In the genomic region with DNA sequence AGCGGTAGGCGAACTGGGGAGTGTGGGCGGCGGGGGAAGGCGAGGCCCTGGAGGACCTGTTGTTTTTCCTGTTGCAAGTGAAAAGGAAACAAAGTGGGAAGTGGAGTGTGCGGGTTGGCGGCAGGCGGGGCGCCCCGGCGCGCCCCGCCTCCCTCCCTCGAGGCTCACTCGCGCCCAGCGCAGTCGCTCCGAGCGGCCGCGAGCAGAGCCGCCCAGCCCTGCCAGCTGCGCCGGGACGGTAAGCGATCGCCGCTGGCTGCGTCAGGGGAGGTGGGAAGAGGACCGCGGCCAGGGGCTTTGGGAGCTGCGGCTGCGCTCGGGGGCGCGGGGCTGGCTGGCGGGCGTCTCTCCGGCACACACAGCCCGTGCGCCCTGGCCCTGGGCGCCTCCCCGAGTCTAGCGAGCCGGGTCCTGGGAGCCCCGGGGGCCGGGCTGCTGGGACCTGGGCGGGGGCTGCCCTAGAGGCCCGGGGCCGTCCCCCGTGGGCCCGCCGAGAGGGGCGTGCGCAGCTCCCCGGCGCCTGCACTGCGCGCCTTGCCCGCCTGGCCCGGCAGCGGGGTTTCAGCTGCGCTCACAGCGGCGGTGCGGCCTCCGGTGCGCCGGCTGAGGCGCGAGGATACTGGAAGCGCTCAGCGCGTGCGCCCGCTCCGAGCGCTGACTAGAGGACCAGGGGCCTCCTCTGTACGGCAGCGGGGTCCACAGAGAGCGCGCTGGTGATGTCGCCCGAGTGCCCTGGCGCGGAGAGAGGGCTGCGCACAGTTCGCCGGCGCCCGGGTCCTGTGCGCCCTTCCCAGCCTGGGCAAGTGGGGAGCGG, we compare ENCODE assay signal across 8 cellular contexts. TPM values are rescaled to one million over a fixed set of nuclear protein-coding genes. Genes with fewer than 3 reads are reported as not detected.
A peak's percentile ranks its signal among the peaks of the same experiment; 100 is the strongest.
DNase-seq lines count a peak whose midpoint lies in the region; ATAC-seq and TF ChIP-seq lines count a peak whose summit lies in the region.

A gene (plus strand): TSS at position 167 of the 814 bp plus-strand sequence. CDS start 58,725 bp downstream, outside the sequence.

- no peaks in the 10 kb centered on the region for H3K9me3 Mint-ChIP-seq in CD8-positive, alpha-beta T cell
- no peaks in the 10 kb centered on the region for H3K9me3 Mint-ChIP-seq in activated naive CD4-positive, alpha-beta T cell treated with anti-CD3 and anti-CD28 coated beads, Interleukin-2, amount 10 ng/mL, durations not matched to agents 7 days and 5 days

- H3K79me2 ChIP-seq in PC-9 (ENCODE audit: low read depth): no peaks in the 10 kb centered on the region

- peaks cover 59% of the 10 kb centered on the region for H3K4me1 ChIP-seq in CD8-positive, alpha-beta T cell (ENCODE audit: insufficient read depth, low read length)
- 0 out of 2 replicates have a peak, but pooled peaks cover 2% of the 10 kb centered on the region for H3K4me1 ChIP-seq in HEK293 (ENCODE audit: control insufficient read depth, insufficient read depth, low read length)
- H3K4me1 ChIP-seq in PC-9 (replicated peaks; ENCODE audit: insufficient read depth): no peaks in the 10 kb centered on the region
- H3K4me1 ChIP-seq in heart left ventricle: peaks cover 0 to 39% (median 10%) of the 10 kb centered on the region in 12 donors
- no peaks in the 10 kb centered on the region for H3K4me1 ChIP-seq in prostate gland (replicated peaks)

- H3K4me3 ChIP-seq in CD8-positive, alpha-beta T cell (ENCODE audit: low read depth, low read length): peak within 1 kb of the TSS; percentile 86
- H3K4me3 ChIP-seq in HEK293 (ENCODE audit: low read depth, low read length) (peak within 1 kb of the TSS; percentile 29), PC-9 (no peak within 1 kb of the TSS; the same call in 1 of the 2 replicates), heart left ventricle (peak within 1 kb of the TSS; percentile 29 to 76 (median 53)), prostate gland (peak within 1 kb of the TSS; percentile 26 to 35)

- H3F3A ChIP-seq in PC-9 (ENCODE audit: insufficient read depth, low read depth): no peaks in the 10 kb centered on the region

- H3K27me3 Mint-ChIP-seq in CD8-positive, alpha-beta T cell (ENCODE audit: low read depth): no peaks in the 10 kb centered on the region
- H3K27me3 Mint-ChIP-seq in activated naive CD4-positive, alpha-beta T cell treated with anti-CD3 and anti-CD28 coated beads, Interleukin-2, amount 10 ng/mL, durations not matched to agents 7 days and 5 days: peaks cover 4% of the 10 kb centered on the region

- DNase-seq in CD8-positive, alpha-beta T cell: peak in 6 of 7 experiments; percentile 21 to 76 (median 50)
- no peak for DNase-seq in PC-9
- DNase-seq in activated naive CD4-positive, alpha-beta T cell treated with anti-CD3 and anti-CD28 coated beads, Interleukin-2, amount 10 ng/mL, durations not matched to agents 7 days and 5 days: peak; percentile 69
- peak in 2 of 5 donors; percentile 53 to 72 for DNase-seq in heart left ventricle
- no peak for DNase-seq in prostate gland (ENCODE audit: low spot score)
- DNase-seq in globus pallidus (ENCODE audit: low spot score): no peak

- CTCF ChIA-PET in CD8-positive, alpha-beta T cell (lab: Charles Lee): interaction anchor here (0.8 to 8.5 kb wide), 10 partner anchors 10 to 133 kb away, joined by 3 to 129 read pairs (median 3); no protein-coding TSS in a partner anchor
- CTCF ChIA-PET in HEK293 (lab: Yijun Ruan, JAX): interaction anchor here (0.6 to 2.5 kb wide), 3 partner anchors 24 to 602 kb away, joined by 3 to 9 read pairs (median 3); no protein-coding TSS in a partner anchor
- CTCF ChIA-PET in PC-9 (lab: Charles Lee): no interaction called here
- CTCF ChIA-PET in activated naive CD4-positive, alpha-beta T cell treated with anti-CD3 and anti-CD28 coated beads, Interleukin-2, amount 10 ng/mL, durations not matched to agents 7 days and 5 days (lab: Charles Lee): interaction anchor here (1.2 to 6.2 kb wide), 3 partner anchors 21 to 66 kb away, joined by 5 to 87 read pairs (median 6); no protein-coding TSS in a partner anchor

- no peak within 1 kb of the TSS for H2AFZ ChIP-seq in PC-9

- no peak for TF ChIP-seq CTCF in CD8-positive, alpha-beta T cell (IDR thresholded peaks at IDR 0.05)
- TF ChIP-seq CTCF in HEK293 (tag by site-specific recombination; IDR thresholded peaks at IDR 0.05): no peak
- no peak for TF ChIP-seq CTCF in PC-9 (conservative IDR thresholded peaks at IDR 0.05)
- no peak for TF ChIP-seq CTCF in heart left ventricle (IDR thresholded peaks at IDR 0.05)
- no peak for TF ChIP-seq CTCF in prostate gland (IDR thresholded peaks at IDR 0.05)

- ATAC-seq in CD8-positive, alpha-beta T cell: peak; percentile 45
- ATAC-seq in heart left ventricle: peak in 3 of 4 donors; percentile 50 to 75 (median 59)
- no peak for ATAC-seq in HG03135 (IDR thresholded peaks at IDR 0.05; ENCODE audit: unreplicated experiment)

- WGBS in heart left ventricle, 4 donors: 0 to 2% (median 1%) methylated on average over 32 to 94 of the region's 94 CpGs
- under 1% methylated on average over 59 of the region's 94 CpGs for WGBS in prostate gland

- H4K20me1 ChIP-seq in PC-9 (ENCODE audit: insufficient read depth): no peaks in the 10 kb centered on the region

- H3K4me3 Mint-ChIP-seq in CD8-positive, alpha-beta T cell: peak within 1 kb of the TSS; percentile 100
- H3K4me3 Mint-ChIP-seq in activated naive CD4-positive, alpha-beta T cell treated with anti-CD3 and anti-CD28 coated beads, Interleukin-2, amount 10 ng/mL, durations not matched to agents 7 days and 5 days: peak within 1 kb of the TSS; percentile 98

- H3K27me3 ChIP-seq in CD8-positive, alpha-beta T cell (ENCODE audit: insufficient read depth, low read length): no peaks in the 10 kb centered on the region
- H3K27me3 ChIP-seq in PC-9 (ENCODE audit: insufficient read depth, low read depth): peaks cover 5% of the 10 kb centered on the region; the same call in 1 of the 2 replicates
- peaks cover 9 to 40% (median 30%) of the 10 kb centered on the region in 9 donors for H3K27me3 ChIP-seq in heart left ventricle
- no peaks in the 10 kb centered on the region for H3K27me3 ChIP-seq in prostate gland (replicated peaks; ENCODE audit: insufficient read depth)

- H3K27ac Mint-ChIP-seq in CD8-positive, alpha-beta T cell: peak within 1 kb of the TSS; percentile 99
- peak within 1 kb of the TSS; percentile 99 for H3K27ac Mint-ChIP-seq in activated naive CD4-positive, alpha-beta T cell treated with anti-CD3 and anti-CD28 coated beads, Interleukin-2, amount 10 ng/mL, durations not matched to agents 7 days and 5 days

- H3K4me2 ChIP-seq in PC-9: peak within 1 kb of the TSS; percentile 40; the same call in 1 of the 2 replicates

- BruUV-seq in PC-9 (replicated peaks; lab: Mats Ljungman, UMichigan): no TSS peak

- POLR2A ChIA-PET in CD8-positive, alpha-beta T cell (lab: Charles Lee): interaction anchor here (0.7 to 7.8 kb wide), 23 partner anchors 8 to 175 kb away, joined by 3 to 357 read pairs (median 5); no protein-coding TSS in a partner anchor
- POLR2A ChIA-PET in HEK293 (lab: Yijun Ruan, JAX): no interaction called here
- POLR2A ChIA-PET in PC-9 (lab: Charles Lee; ENCODE audit: unreplicated experiment): no interaction called here

- H3K27ac ChIP-seq in CD8-positive, alpha-beta T cell (ENCODE audit: low read depth, low read length): peak within 1 kb of the TSS; percentile 68
- no peak within 1 kb of the TSS for H3K27ac ChIP-seq in HEK293 (ENCODE audit: extremely low read depth, low read depth, low read length)
- no peak within 1 kb of the TSS for H3K27ac ChIP-seq in PC-9
- peak within 1 kb of the TSS in 6 of 12 donors; percentile 23 to 96 (median 53) for H3K27ac ChIP-seq in heart left ventricle
- H3K27ac ChIP-seq in prostate gland: no peak within 1 kb of the TSS

- intact Hi-C loops in CD8-positive, alpha-beta T cell (cut with DNase I, micrococcal nuclease): loop anchor here (1.0 to 5.0 kb wide), 11 partner anchors 13 to 774 kb away; a partner anchor contains a TSS
- intact Hi-C loops in PC-9 (cut with micrococcal nuclease; ENCODE audit: unreplicated experiment) (no loop called here), heart left ventricle (cut with DNase I) (no loop called here), prostate gland (cut with DNase I) (no loop called here)

- no peaks in the 10 kb centered on the region for H3K9me3 ChIP-seq in CD8-positive, alpha-beta T cell (ENCODE audit: low read length)
- H3K9me3 ChIP-seq in HEK293 (ENCODE audit: control insufficient read depth, insufficient read depth, low read depth, low read length) (no peaks in the 10 kb centered on the region), PC-9 (ENCODE audit: insufficient read depth, low read depth) (no peaks in the 10 kb centered on the region), heart left ventricle (no peaks in the 10 kb centered on the region), prostate gland (no peaks in the 10 kb centered on the region)

- peaks cover 22% of the 10 kb centered on the region for H3K36me3 Mint-ChIP-seq in CD8-positive, alpha-beta T cell
- H3K36me3 Mint-ChIP-seq in activated naive CD4-positive, alpha-beta T cell treated with anti-CD3 and anti-CD28 coated beads, Interleukin-2, amount 10 ng/mL, durations not matched to agents 7 days and 5 days: peaks cover 50% of the 10 kb centered on the region

- TF ChIP-seq POLR2A in heart left ventricle (IDR thresholded peaks at IDR 0.05) (no peak), prostate gland (IDR thresholded peaks at IDR 0.05) (no peak)

- no peaks in the 10 kb centered on the region for H3K9me2 ChIP-seq in PC-9 (ENCODE audit: insufficient read depth)

- peaks cover 71% of the 10 kb centered on the region for H3K4me1 Mint-ChIP-seq in CD8-positive, alpha-beta T cell (ENCODE audit: low read depth)
- H3K4me1 Mint-ChIP-seq in activated naive CD4-positive, alpha-beta T cell treated with anti-CD3 and anti-CD28 coated beads, Interleukin-2, amount 10 ng/mL, durations not matched to agents 7 days and 5 days: peaks cover 63% of the 10 kb centered on the region

- H3K36me3 ChIP-seq in CD8-positive, alpha-beta T cell (ENCODE audit: insufficient read depth, low read length): no peaks in the 10 kb centered on the region
- H3K36me3 ChIP-seq in HEK293 (ENCODE audit: control insufficient read depth in 2 of 2, insufficient read depth in 1 of 2, low read length in 2 of 2) (no peaks in the 10 kb centered on the region), PC-9 (ENCODE audit: low read depth) (no peaks in the 10 kb centered on the region), heart left ventricle (no peaks in the 10 kb centered on the region), prostate gland (no peaks in the 10 kb centered on the region)

TF ChIP-seq in HEK293, 187 proteins besides CTCF, POLR2A, EP300 and RAD21 (continues in another document):
- TF ChIP-seq ZNF530 (tag by site-specific recombination; IDR thresholded peaks at IDR 0.05; ENCODE audit: low read depth): no peak
- no peak for TF ChIP-seq BCL11B (tag by site-specific recombination; IDR thresholded peaks at IDR 0.05; ENCODE audit: low read depth)

RNA-seq across cellular contexts. Expression of the gene that starts here (rescaled TPM):
- 100 to 1,000 TPM; 200 to 214 TPM for total RNA-seq in CD8-positive, alpha-beta T cell
- total RNA-seq in PC-9 (2021): 10.3 and 16.4 TPM in 2 replicates
- total RNA-seq in heart left ventricle: 10 to 100 TPM in 3 of 9 donors, 1 to 10 TPM in 6; 2.3 to 18.8 (median 4.4) TPM
- 1 to 10 TPM; 1.9 to 2.0 TPM for polyA plus RNA-seq in heart left ventricle
- 10 to 100 TPM in 1 of 2 donors, 1 to 10 TPM in 1; 5.3 to 12.9 TPM for total RNA-seq in prostate gland

Comparison
In these comparisons a context has a peak if more than half of its experiments do, and no peak if none do; other contexts are left out.
1. RNA of the gene that starts here (total RNA-seq): 200 to 214 TPM in CD8-positive, alpha-beta T cell; 5.3 to 12.9 TPM in prostate gland, 10.3 to 16.4 TPM in PC-9 and 2.3 to 18.8 TPM in heart left ventricle; every median in the first group is over 10 times any median in the second.
2. DNase-seq: peak in CD8-positive, alpha-beta T cell (6 of 7) and activated naive CD4-positive, alpha-beta T cell treated with anti-CD3 and anti-CD28 coated beads, Interleukin-2, amount 10 ng/mL, durations not matched to agents 7 days and 5 days (single experiment); none in PC-9 (0 of 2), prostate gland (single experiment) and globus pallidus (single experiment).
3. intact Hi-C loops: an anchor here in CD8-positive, alpha-beta T cell (1.0 to 5.0 kb wide); none called in PC-9, heart left ventricle and prostate gland.